In genomic region chr12:14955876-14956811, GRCh38 we compare ENCODE assay signal across 9 cellular contexts. TPM values are rescaled to one million over a fixed set of nuclear protein-coding genes. Genes with fewer than 3 reads are reported as not detected.
A peak's percentile ranks its signal among the peaks of the same experiment; 100 is the strongest.
DNase-seq lines count a peak whose midpoint lies in the region; ATAC-seq and TF ChIP-seq lines count a peak whose summit lies in the region.
"Had no signal": no experiment of that assay in that cellular context is flagged by ENCODE, and none has a peak within 500 bp of the region (broad histone marks: within the 10 kb centered on the region; RNA-seq: fewer than 3 reads in every experiment).

No MANE protein-coding gene starts in this region.

- no peak for DNase-seq in heart left ventricle
- DNase-seq in Right ventricle myocardium inferior (ENCODE audit: missing footprints), result no peak
- no peak for DNase-seq in activated B cell treated with CpG ODN at 0.5 μM for 24 hours
- DNase-seq in mesenteric fat pad (ENCODE audit: low spot score), result no peak
- no peak for DNase-seq in coronary artery (ENCODE audit: low spot score)
- DNase-seq in DMS153 treated with DMSO at 0.1 percent for 48 hours (lab: John Stamatoyannopoulos, UW; ENCODE audit: unreplicated experiment), result no peak

- peaks cover 0 to 4% (median 0%) of the 10 kb centered on the region in 9 donors for H3K36me3 ChIP-seq in heart left ventricle

- no peaks in the 10 kb centered on the region for H3K9me3 ChIP-seq in heart left ventricle

- TF ChIP-seq POLR2A in heart left ventricle (IDR thresholded peaks at IDR 0.05), result no peak

- H3K4me3 ChIP-seq in heart left ventricle (peak overlapping the region in 4 of 12 donors; percentile 1 to 74 (median 11)), skin epidermis (peak overlapping the region in 1 of 7 experiments; percentile 3), coronary artery (no peak overlapping the region)

- no peaks in the 10 kb centered on the region for H3K27me3 Mint-ChIP-seq in activated B cell treated with CpG ODN at 0.5 μM for 24 hours

- peak overlapping the region; percentile 58 for H3K4me3 Mint-ChIP-seq in activated B cell treated with CpG ODN at 0.5 μM for 24 hours

- peaks cover 91% of the 10 kb centered on the region for H3K4me1 Mint-ChIP-seq in activated B cell treated with CpG ODN at 0.5 μM for 24 hours

- CTCF ChIA-PET in activated B cell treated with CpG ODN at 0.5 μM for 24 hours (lab: Charles Lee), result interaction anchor here (1.8 kb wide), 1 partner anchor 40 kb away, joined by 9 read pairs; no protein-coding TSS in a partner anchor

- 57 to 66% (median 62%) methylated on average over 9 of the region's 9 CpGs for WGBS in heart left ventricle, 4 donors

- TF ChIP-seq CTCF in heart left ventricle (IDR thresholded peaks at IDR 0.05), result no peak
- no peak for TF ChIP-seq CTCF in activated B cell treated with CpG ODN at 0.5 μM for 24 hours (IDR thresholded peaks at IDR 0.05)
- no peak for TF ChIP-seq CTCF in coronary artery (IDR thresholded peaks at IDR 0.05)

- POLR2A ChIA-PET in activated B cell treated with CpG ODN at 0.5 μM for 24 hours (lab: Charles Lee), result interaction anchor here (0.8 to 7.2 kb wide), 10 partner anchors 9 to 591 kb away, joined by 3 to 98 read pairs (median 4); partner anchors contain the start of genes ATF7IP, C12orf60, ERP27 and WBP11

- intact Hi-C loops in heart left ventricle (cut with DNase I) (no loop called here), Right ventricle myocardium inferior (cut with DNase I) (no loop called here), activated B cell treated with CpG ODN at 0.5 μM for 24 hours (cut with micrococcal nuclease) (loop anchor here (1.0 to 10.0 kb wide), 6 partner anchors 8 to 1855 kb away; no protein-coding TSS in a partner anchor)

- H3K27ac Mint-ChIP-seq in activated B cell treated with CpG ODN at 0.5 μM for 24 hours, result peak overlapping the region; percentile 98

- H3K27me3 ChIP-seq in heart left ventricle, result no peaks in the 10 kb centered on the region

- peak overlapping the region in 10 of 12 donors; percentile 3 to 92 (median 76) for H3K27ac ChIP-seq in heart left ventricle
- peak overlapping the region in 11 of 21 experiments; percentile 4 to 93 (median 59) for H3K27ac ChIP-seq in skin epidermis
- peak overlapping the region in 1 of 2 donors; percentile 64 for H3K27ac ChIP-seq in coronary artery
- H3K27ac ChIP-seq: VCaP had no signal

- peaks cover 60% of the 10 kb centered on the region for H3K36me3 Mint-ChIP-seq in activated B cell treated with CpG ODN at 0.5 μM for 24 hours (ENCODE audit: low read depth)

- ATAC-seq in heart left ventricle (no peak), Right ventricle myocardium inferior (no peak), HG03139 (IDR thresholded peaks at IDR 0.05; ENCODE audit: unreplicated experiment) (peak; percentile 35), activated B cell treated with CpG ODN at 0.5 μM for 24 hours (ENCODE audit: low read depth) (peak; percentile 38)

- H3K9me3 Mint-ChIP-seq in activated B cell treated with CpG ODN at 0.5 μM for 24 hours, result no peaks in the 10 kb centered on the region

- peaks cover 5 to 93% (median 63%) of the 10 kb centered on the region in 12 donors for H3K4me1 ChIP-seq in heart left ventricle

RNA-seq across cellular contexts. Expression of gene ARHGDIB, which starts 5.3 kb away (rescaled TPM):
- 100 to 1,000 TPM in 2 of 9 donors, 10 to 100 TPM in 7; 30.5 to 256 (median 53.6) TPM for total RNA-seq in heart left ventricle
- 10 to 100 TPM; 65.8 to 81.5 TPM for polyA plus RNA-seq in heart left ventricle
- total RNA-seq in Right ventricle myocardium inferior, result 72.1 TPM
- 680 and 738 TPM in 2 replicates for total RNA-seq in activated B cell treated with CpG ODN at 0.5 μM for 24 hours
- total RNA-seq in mesenteric fat pad, result 136 TPM

RNA-seq across cellular contexts. Expression of gene PDE6H, which starts 16.7 kb away (rescaled TPM):
- not detected for total RNA-seq in heart left ventricle
- polyA plus RNA-seq in heart left ventricle, result not detected
- not detected for total RNA-seq in Right ventricle myocardium inferior
- not detected in 2 replicates for total RNA-seq in activated B cell treated with CpG ODN at 0.5 μM for 24 hours
- not detected for total RNA-seq in mesenteric fat pad

RNA-seq across cellular contexts. Expression of gene ERP27, which starts 17.8 kb away (rescaled TPM):
- total RNA-seq in heart left ventricle (under 1 TPM in 7 of 9 donors, not detected in 2; 0.14 to 0.93 (median 0.24) TPM), Right ventricle myocardium inferior (0.19 TPM), activated B cell treated with CpG ODN at 0.5 μM for 24 hours (3.8 and 5.4 TPM in 2 replicates), mesenteric fat pad (0.87 TPM)
- under 1 TPM; 0.12 to 0.15 TPM for polyA plus RNA-seq in heart left ventricle

Comparison
In these comparisons a context has a peak if more than half of its experiments do, and no peak if none do; other contexts are left out.
1. ATAC-seq: peak in HG03139 (single experiment) and activated B cell treated with CpG ODN at 0.5 μM for 24 hours (single experiment); none in heart left ventricle (0 of 4) and Right ventricle myocardium inferior (single experiment).